ENCODE assay signal across 19 cellular contexts in the genomic region with DNA sequence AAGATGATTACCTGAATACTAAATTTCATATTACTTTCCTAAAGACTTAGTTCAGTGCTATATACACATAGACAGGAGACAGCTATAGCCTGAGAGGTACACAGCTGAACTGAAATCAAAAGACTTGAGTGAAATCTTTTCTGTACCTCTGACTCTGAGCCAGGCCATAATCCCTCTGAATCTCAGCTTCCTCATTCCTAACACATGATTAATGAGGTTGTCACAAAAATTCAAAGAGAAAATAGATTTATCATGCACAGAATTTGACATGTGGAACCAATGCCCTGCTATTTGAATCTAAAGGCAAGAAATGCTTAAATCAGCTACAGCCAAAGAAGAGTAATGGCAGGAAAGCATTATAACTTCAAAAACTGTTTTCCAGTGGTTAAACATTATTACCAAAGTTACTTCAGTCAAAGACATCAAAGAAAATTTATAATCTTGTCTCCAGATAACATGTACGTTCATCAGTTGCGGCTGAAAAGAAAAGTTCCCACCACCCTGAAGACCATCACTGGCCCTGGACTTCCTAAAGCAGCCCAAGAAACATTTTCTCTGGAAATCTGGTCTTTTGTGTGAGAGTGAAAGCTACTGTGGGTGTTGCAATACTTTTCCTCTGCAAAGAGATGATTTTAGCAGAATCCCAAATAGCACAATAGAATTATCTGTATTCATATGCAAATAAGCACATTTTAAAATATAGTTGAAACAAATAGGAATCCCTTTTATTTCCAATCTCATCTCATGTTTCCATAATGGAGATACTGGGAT. TPM values are rescaled to one million over a fixed set of nuclear protein-coding genes. Genes with fewer than 3 reads are reported as not detected.
DNase-seq lines count a peak whose midpoint lies in the region; TF ChIP-seq lines count a peak whose summit lies in the region.
"Had no signal": no experiment of that assay in that cellular context is flagged by ENCODE, and none has a peak within 500 bp of the region (broad histone marks: within the 10 kb centered on the region; RNA-seq: fewer than 3 reads in every experiment).

No MANE protein-coding gene starts in this region.

- no TSS peak for BruUV-seq in A673 (replicated peaks; lab: Mats Ljungman, UMichigan)

- H3K9me3 ChIP-seq in A673 (ENCODE audit: low read depth, low read length, poor library complexity, severe bottlenecking), result no peaks in the 10 kb centered on the region
- no peaks in the 10 kb centered on the region for H3K9me3 ChIP-seq in vagina
- H3K9me3 ChIP-seq: esophagus squamous epithelium had no signal

- H3K4me1 Mint-ChIP-seq in brain, result peaks cover 18% of the 10 kb centered on the region
- H3K4me1 Mint-ChIP-seq: stimulated activated naive B cell treated with anti-CD40 and anti-IgM and Interleukin-4, amounts not matched to agents 10 μg/mL and 1 μg/mL and 100 μg/mL, for 72 hours had no signal

- H3K9me3 Mint-ChIP-seq in brain, result no peaks in the 10 kb centered on the region
- H3K9me3 Mint-ChIP-seq: CD8-positive, alpha-beta memory T cell; T-helper 1 cell treated with Interleukin-12 subunit alpha and Interleukin-12 subunit beta and Interleukin-4 antibody, amounts not matched to agents 30 μg/mL and 1 μg/mL, for 36 hours had no signal

- peaks cover 7% of the 10 kb centered on the region for H3K27me3 Mint-ChIP-seq in brain
- H3K27me3 Mint-ChIP-seq: activated CD4-positive, alpha-beta T cell treated with anti-CD3 and anti-CD28 coated beads for 36 hours had no signal

- H3K4me1 ChIP-seq in A673 (ENCODE audit: insufficient read depth, low read length, poor library complexity, severe bottlenecking) (peaks cover 82% of the 10 kb centered on the region), vagina (no peaks in the 10 kb centered on the region)

- TF ChIP-seq CTCF in A673 (conservative IDR thresholded peaks at IDR 0.05; ENCODE audit: low read depth, low read length) (no peak), brain (conservative IDR thresholded peaks at IDR 0.05) (no peak), vagina (IDR thresholded peaks at IDR 0.05) (no peak)

- H3K4me3 Mint-ChIP-seq in brain, result no peak overlapping the region
- H3K4me3 Mint-ChIP-seq: activated CD4-positive, alpha-beta T cell treated with anti-CD3 and anti-CD28 coated beads for 36 hours; CD8-positive, alpha-beta memory T cell; stimulated activated naive B cell treated with anti-CD40 and anti-IgM and Interleukin-4, amounts not matched to agents 10 μg/mL and 1 μg/mL and 100 μg/mL, for 72 hours; T-helper 1 cell treated with Interleukin-12 subunit alpha and Interleukin-12 subunit beta and Interleukin-4 antibody, amounts not matched to agents 30 μg/mL and 1 μg/mL, for 36 hours had no signal

- intact Hi-C loops in A673 (cut with micrococcal nuclease; ENCODE audit: unreplicated experiment) (loop anchor here (2.0 kb wide), 1 partner anchor 16 kb away; no protein-coding TSS in a partner anchor), vagina (cut with DNase I) (no loop called here)

- TF ChIP-seq POLR2A in vagina (IDR thresholded peaks at IDR 0.05), result no peak

- H3K36me3 ChIP-seq in A673 (ENCODE audit: insufficient read depth, low read length, poor library complexity, severe bottlenecking), result no peaks in the 10 kb centered on the region
- H3K36me3 ChIP-seq in vagina, result no peaks in the 10 kb centered on the region
- H3K36me3 ChIP-seq: esophagus squamous epithelium had no signal

- H3K27me3 ChIP-seq in A673 (replicated peaks; ENCODE audit: insufficient read depth, low read depth, low read length, poor library complexity) (no peaks in the 10 kb centered on the region), vagina (no peaks in the 10 kb centered on the region)
- H3K27me3 ChIP-seq: esophagus squamous epithelium had no signal

- H3K27ac ChIP-seq in A673 (ENCODE audit: low read depth, low read length, poor library complexity, severe bottlenecking), result peak overlapping the region; percentile 100
- no peak overlapping the region for H3K27ac ChIP-seq in vagina

- peak overlapping the region in 3 of 5 experiments; percentile 10 to 55 (median 28) for H3K27ac Mint-ChIP-seq in brain
- H3K27ac Mint-ChIP-seq: activated CD4-positive, alpha-beta T cell treated with anti-CD3 and anti-CD28 coated beads for 36 hours; stimulated activated naive B cell treated with anti-CD40 and anti-IgM and Interleukin-4, amounts not matched to agents 10 μg/mL and 1 μg/mL and 100 μg/mL, for 72 hours; T-helper 1 cell treated with Interleukin-12 subunit alpha and Interleukin-12 subunit beta and Interleukin-4 antibody, amounts not matched to agents 30 μg/mL and 1 μg/mL, for 36 hours had no signal

- H3K4me3 ChIP-seq in A673 (ENCODE audit: low read depth, low read length, poor library complexity, severe bottlenecking) (no peak overlapping the region), vagina (no peak overlapping the region)
- H3K4me3 ChIP-seq: esophagus squamous epithelium had no signal

- POLR2A ChIA-PET in A673 (lab: Charles Lee; ENCODE audit: low non-redundant PET), result interaction anchor here (0.6 to 1.5 kb wide), 3 partner anchors 16 to 104 kb away, joined by 3 to 7 read pairs (median 5); no protein-coding TSS in a partner anchor

- no peaks in the 10 kb centered on the region for H3K36me3 Mint-ChIP-seq in brain
- H3K36me3 Mint-ChIP-seq: CD8-positive, alpha-beta memory T cell; stimulated activated naive B cell treated with anti-CD40 and anti-IgM and Interleukin-4, amounts not matched to agents 10 μg/mL and 1 μg/mL and 100 μg/mL, for 72 hours had no signal

- CTCF ChIA-PET in A673 (lab: Charles Lee), result interaction anchor here (1.4 kb wide), 1 partner anchor 126 kb away, joined by 3 read pairs; no protein-coding TSS in a partner anchor

- peak; percentile 90 for DNase-seq in A673 (ENCODE audit: low spot score)
- DNase-seq in MV-4-11 (lab: John Stamatoyannopoulos, UW), result peak; percentile 28
- DNase-seq in kidney tubule cell (ENCODE audit: low spot score), result peak; percentile 73
- no peak for DNase-seq in NCI-H2081 treated with DMSO at 0.1 percent for 48 hours (lab: John Stamatoyannopoulos, UW)
- DNase-seq in vagina (ENCODE audit: extremely low spot score in 2 of 2), result no peak
- no peak for DNase-seq in DMS53 (lab: John Stamatoyannopoulos, UW)
- DNase-seq in iPS-NIHi7 (ENCODE audit: extremely low spot score), result no peak
- DNase-seq: ACHN; activated CD4-positive, alpha-beta T cell treated with anti-CD3 and anti-CD28 coated beads for 36 hours; CD8-positive, alpha-beta memory T cell; cortex of kidney; esophagus squamous epithelium; mesendoderm; NCI-H1417 treated with DMSO at 0.1 percent for 48 hours; NCI-H446; nucleus accumbens; stimulated activated naive B cell treated with anti-CD40 and anti-IgM and Interleukin-4, amounts not matched to agents 10 μg/mL and 1 μg/mL and 100 μg/mL, for 72 hours had no signal

RNA-seq across cellular contexts. Expression of gene ATP1A1, which starts 13.8 kb away (rescaled TPM):
- total RNA-seq in A673 (2021) (1,293 and 1,420 TPM in 2 replicates), vagina (358 TPM)
- polyA plus RNA-seq in brain (ENCODE audit: insufficient read depth, low read depth, low replicate concordance), result 432 TPM

Comparison
In these comparisons a context has a peak if more than half of its experiments do, and no peak if none do; other contexts are left out.
1. DNase-seq: peak in A673 (single experiment), MV-4-11 (single experiment) and kidney tubule cell (single experiment); none in NCI-H2081 treated with DMSO at 0.1 percent for 48 hours (single experiment), vagina (0 of 2), DMS53 (single experiment) and iPS-NIHi7 (single experiment).